Comparison of ENCODE assay signal across 26 cellular contexts in genomic region chr12:121397521-121397920, GRCh38.
"Had no signal": no experiment of that assay in that cellular context is flagged by ENCODE, and none has a peak within 500 bp of the region (broad histone marks: within the 10 kb centered on the region; RNA-seq: fewer than 3 reads in every experiment).

No MANE protein-coding gene starts in this region.

- H3K9me3 Mint-ChIP-seq: natural killer cell treated with Interleukin-12 subunit alpha and Interleukin-12 subunit beta and Interleukin-15 and Interleukin-18, amount 100 ng/mL, for 72 hours; stimulated activated effector memory CD8-positive, alpha-beta T cell treated with anti-CD3 and anti-CD28 coated beads, Interleukin-12 subunit alpha, Interleukin-12 subunit beta, amount 100 ng/mL, for 72 hours; stimulated activated naive CD8-positive, alpha-beta T cell treated with anti-CD3 and anti-CD28 coated beads, Interleukin-15, Interleukin-2, amounts not matched to agents 100 ng/mL and 50 ng/mL, for 24 hours had no signal

- H3K27ac ChIP-seq: hepatocyte, left ventricle myocardium inferior, pancreas, psoas muscle, right atrium auricular region, right lobe of liver, suprapubic skin, thoracic aorta, tibial artery, upper lobe of right lung, uterus had no signal

- H3K9me3 ChIP-seq: left ventricle myocardium inferior, mucosa of descending colon, pancreas, psoas muscle, right atrium auricular region, right lobe of liver, suprapubic skin, thoracic aorta, tibial artery, upper lobe of right lung, uterus had no signal

- H3K27me3 Mint-ChIP-seq: naive thymus-derived CD4-positive, alpha-beta T cell; natural killer cell treated with Interleukin-12 subunit alpha and Interleukin-12 subunit beta and Interleukin-15 and Interleukin-18, amount 100 ng/mL, for 72 hours; stimulated activated naive CD8-positive, alpha-beta T cell treated with anti-CD3 and anti-CD28 coated beads, Interleukin-15, Interleukin-2, amounts not matched to agents 100 ng/mL and 50 ng/mL, for 24 hours had no signal

- H3K27ac Mint-ChIP-seq: naive thymus-derived CD4-positive, alpha-beta T cell; natural killer cell treated with Interleukin-12 subunit alpha and Interleukin-12 subunit beta and Interleukin-15 and Interleukin-18, amount 100 ng/mL, for 72 hours; stimulated activated effector memory CD8-positive, alpha-beta T cell treated with anti-CD3 and anti-CD28 coated beads, Interleukin-12 subunit alpha, Interleukin-12 subunit beta, amount 100 ng/mL, for 72 hours; stimulated activated naive CD8-positive, alpha-beta T cell treated with anti-CD3 and anti-CD28 coated beads, Interleukin-15, Interleukin-2, amounts not matched to agents 100 ng/mL and 50 ng/mL, for 24 hours had no signal

- DNase-seq: islet precursor cell; left ventricle myocardium inferior; mesendoderm; midbrain; mucosa of descending colon; naive thymus-derived CD4-positive, alpha-beta T cell; nucleus accumbens; pancreas; posterior cingulate gyrus; psoas muscle; stimulated activated CD4-positive, alpha-beta T cell treated with anti-CD3 and anti-CD28 coated beads, Interleukin-4, amount 100 ng/mL, for 24 hours; stimulated activated naive CD4-positive, alpha-beta T cell; tibial artery; trophoblast cell; upper lobe of right lung; uterus had no signal

- H3K4me3 Mint-ChIP-seq: natural killer cell treated with Interleukin-12 subunit alpha and Interleukin-12 subunit beta and Interleukin-15 and Interleukin-18, amount 100 ng/mL, for 72 hours; stimulated activated effector memory CD8-positive, alpha-beta T cell treated with anti-CD3 and anti-CD28 coated beads, Interleukin-12 subunit alpha, Interleukin-12 subunit beta, amount 100 ng/mL, for 72 hours; stimulated activated naive CD8-positive, alpha-beta T cell treated with anti-CD3 and anti-CD28 coated beads, Interleukin-15, Interleukin-2, amounts not matched to agents 100 ng/mL and 50 ng/mL, for 24 hours had no signal

- FAIRE-seq: pancreas had no signal

- H3K4me1 ChIP-seq: uterus had no signal

- H3K36me3 ChIP-seq: left ventricle myocardium inferior, pancreas, right atrium auricular region, right lobe of liver, suprapubic skin, thoracic aorta, tibial artery, upper lobe of right lung, uterus had no signal

- H3K4me3 ChIP-seq: hepatocyte, left ventricle myocardium inferior, lung, mucosa of descending colon, pancreas, psoas muscle, right atrium auricular region, right lobe of liver, smooth muscle cell, suprapubic skin, thoracic aorta, tibial artery, upper lobe of right lung, uterus had no signal
